Comparison of ENCODE assay signal across 8 cellular contexts in the genomic region with DNA sequence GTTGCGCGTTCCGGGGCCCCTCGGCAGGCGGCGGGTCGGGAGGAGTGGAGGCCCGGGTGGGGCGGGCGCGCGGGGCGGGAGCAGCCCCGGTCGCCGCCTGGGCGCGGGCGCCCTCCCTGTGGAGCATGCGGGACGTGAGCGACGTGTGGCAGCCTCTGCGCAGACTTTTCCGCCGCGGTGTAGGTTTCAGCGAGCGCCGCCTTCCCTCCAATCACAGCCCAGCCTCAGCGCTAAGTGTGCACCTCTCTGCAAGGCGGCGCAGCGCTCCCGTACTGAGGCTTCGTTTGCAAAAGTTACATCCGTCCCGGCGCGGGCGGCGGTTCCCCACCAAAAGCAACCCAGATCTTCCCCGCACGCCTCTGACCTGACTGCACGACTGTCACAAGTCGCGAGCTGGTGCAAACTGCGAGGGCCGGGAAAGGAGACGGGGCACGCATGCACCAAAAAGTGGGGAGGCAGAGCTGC. TPM values are rescaled to one million over a fixed set of nuclear protein-coding genes. Genes with fewer than 3 reads are reported as not detected.
A peak's percentile ranks its signal among the peaks of the same experiment; 100 is the strongest.
DNase-seq lines count a peak whose midpoint lies in the region; ATAC-seq and TF ChIP-seq lines count a peak whose summit lies in the region.

No MANE protein-coding gene starts in this region.

- no peak for TF ChIP-seq CTCF in choroid plexus epithelial cell (conservative IDR thresholded peaks at IDR 0.05; ENCODE audit: low read depth, low read length)
- no peak for TF ChIP-seq CTCF in lower leg skin (IDR thresholded peaks at IDR 0.05)

- intact Hi-C loops in lower leg skin (cut with DNase I; ENCODE audit: low total_unique reads), result loop anchor here (5.0 to 10.0 kb wide), 2 partner anchors 87 to 201 kb away; no protein-coding TSS in a partner anchor

- WGBS in lower leg skin, 2 donors, result 0 to 1% methylated on average over 20 to 25 of the region's 51 CpGs

- H3K4me3 ChIP-seq in choroid plexus epithelial cell (ENCODE audit: low read depth, low read length) (peak overlapping the region; percentile 59), lower leg skin (ENCODE audit: low read depth, poor library complexity, severe bottlenecking) (peak overlapping the region; percentile 18)

- TF ChIP-seq POLR2A in lower leg skin (IDR thresholded peaks at IDR 0.05), result no peak

- DNase-seq in Daoy (ENCODE audit: low read depth) (peak; percentile 60), LoVo (ENCODE audit: low spot score) (peak; percentile 53), choroid plexus epithelial cell (ENCODE audit: low read depth) (peak; percentile 61), lower leg skin (ENCODE audit: low spot score in 2 of 2) (peak; percentile 54 to 94), NCI-H2081 (lab: John Stamatoyannopoulos, UW) (no peak)
- peak; percentile 81 to 82 for DNase-seq in activated CD4-positive, alpha-beta T cell treated with anti-CD3 and anti-CD28 coated beads for 4 hours
- peak; percentile 81 to 83 for DNase-seq in stimulated activated CD4-positive, alpha-beta T cell treated with anti-CD3 and anti-CD28 coated beads, Interleukin-4, amount 100 ng/mL, for 48 hours (ENCODE audit: low read depth in 2 of 2)

- ATAC-seq in GM21737 (IDR thresholded peaks at IDR 0.05; ENCODE audit: unreplicated experiment), result peak; percentile 56

RNA-seq across cellular contexts. Expression of gene PFKFB3, which starts 1.2 kb away (rescaled TPM):
- 9.4 and 13.3 TPM in 2 replicates for total RNA-seq in Daoy (2014; rRNA removed; shearing (Covaris generic))
- total RNA-seq in lower leg skin, result 10 to 100 TPM; 56.4 to 77.4 (median 69.2) TPM

Comparison
In these comparisons a context has a peak if more than half of its experiments do, and no peak if none do; other contexts are left out.
1. DNase-seq: peak in Daoy (single experiment), LoVo (single experiment), activated CD4-positive, alpha-beta T cell treated with anti-CD3 and anti-CD28 coated beads for 4 hours (2 of 2), choroid plexus epithelial cell (single experiment), lower leg skin (2 of 2) and stimulated activated CD4-positive, alpha-beta T cell treated with anti-CD3 and anti-CD28 coated beads, Interleukin-4, amount 100 ng/mL, for 48 hours (2 of 2); none in NCI-H2081 (0 of 2).